9 cellular contexts compared by ENCODE assay signal in the genomic region with DNA sequence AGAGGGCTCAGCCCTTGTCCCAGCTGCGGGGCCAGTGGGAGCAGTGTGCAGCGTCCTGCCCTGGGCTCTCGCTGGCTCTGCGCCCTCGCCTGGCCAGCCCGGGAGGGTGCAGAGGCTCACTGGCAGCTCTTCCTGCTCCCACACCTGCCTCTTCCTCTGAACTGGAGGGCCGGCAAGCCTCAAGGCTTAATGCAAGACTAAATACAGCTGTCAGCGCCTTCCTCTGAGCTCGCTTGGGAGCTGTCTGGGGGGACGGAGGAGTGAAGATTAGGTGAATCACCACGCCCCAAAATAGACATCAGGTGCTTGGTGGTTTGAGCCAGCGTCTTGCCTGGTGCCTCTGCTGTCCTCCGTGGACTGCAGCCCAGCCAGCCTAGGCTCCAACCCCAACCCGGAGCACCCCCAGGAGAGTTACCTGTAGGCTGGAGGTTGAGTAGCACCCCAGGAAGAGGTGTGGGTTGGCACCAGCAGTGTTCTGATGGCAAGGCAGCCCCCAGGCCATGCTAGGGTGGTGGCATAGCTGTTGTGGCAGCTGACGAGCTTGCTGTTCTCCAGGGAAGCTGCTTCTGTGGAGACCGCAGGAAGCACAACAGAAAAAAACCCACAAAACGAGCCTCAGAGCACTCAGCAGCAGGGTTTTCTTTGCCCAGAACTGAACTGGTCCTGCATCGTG. TPM values are rescaled to one million over a fixed set of nuclear protein-coding genes. Genes with fewer than 3 reads are reported as not detected.
DNase-seq lines count a peak whose midpoint lies in the region; ATAC-seq and TF ChIP-seq lines count a peak whose summit lies in the region.
"Had no signal": no experiment of that assay in that cellular context is flagged by ENCODE, and none has a peak within 500 bp of the region (broad histone marks: within the 10 kb centered on the region; RNA-seq: fewer than 3 reads in every experiment).

No MANE protein-coding gene starts in this region.

- no peak overlapping the region for H3K4me3 Mint-ChIP-seq in Calu3 (ENCODE audit: low read depth, unreplicated experiment)
- H3K4me3 Mint-ChIP-seq in activated T-cell treated with anti-CD3 and anti-CD28 coated beads, Interleukin-2, amount 50 U/mL, for 24 hours = peak overlapping the region; percentile 44

- POLR2A ChIA-PET in OCI-LY7 (lab: Charles Lee) = interaction anchor here (0.7 to 2.4 kb wide), 12 partner anchors 10 to 275 kb away, joined by 3 to 14 read pairs (median 3); partner anchors contain the start of gene ZBTB21

- H3K9me3 ChIP-seq in OCI-LY7 (ENCODE audit: low read length) (no peaks in the 10 kb centered on the region), upper lobe of right lung (no peaks in the 10 kb centered on the region)

- peaks cover 12% of the 10 kb centered on the region for H3K27me3 Mint-ChIP-seq in Calu3 (ENCODE audit: unreplicated experiment)
- no peaks in the 10 kb centered on the region for H3K27me3 Mint-ChIP-seq in activated T-cell treated with anti-CD3 and anti-CD28 coated beads, Interleukin-2, amount 50 U/mL, for 24 hours

- CTCF ChIA-PET in Calu3 (lab: Charles Lee) (interaction anchor here (0.6 to 2.0 kb wide), 5 partner anchors 10 to 35 kb away, joined by 3 to 8 read pairs (median 3); no protein-coding TSS in a partner anchor), OCI-LY7 (lab: Charles Lee; ENCODE audit: unreplicated experiment) (interaction anchor here (0.6 to 2.3 kb wide), 11 partner anchors 10 to 233 kb away, joined by 3 to 21 read pairs (median 3); no protein-coding TSS in a partner anchor)

- TF ChIP-seq CTCF in Calu3 (IDR thresholded peaks at IDR 0.05; ENCODE audit: unreplicated experiment) (no peak), OCI-LY7 (conservative IDR thresholded peaks at IDR 0.05; ENCODE audit: low read length) (peak; percentile 89), fibroblast of pulmonary artery (IDR thresholded peaks at IDR 0.05; ENCODE audit: low read length, missing control alignments) (peak; percentile 82), upper lobe of right lung (IDR thresholded peaks at IDR 0.05) (peak; percentile 80)

- H3K36me3 ChIP-seq in OCI-LY7 (ENCODE audit: insufficient read depth, low read length) (no peaks in the 10 kb centered on the region), upper lobe of right lung (no peaks in the 10 kb centered on the region)

- H3K27me3 ChIP-seq in upper lobe of right lung = no peaks in the 10 kb centered on the region

- DNase-seq in Calu3 = peak; percentile 57
- peak; percentile 68 for DNase-seq in HT1080 (ENCODE audit: low read depth)
- DNase-seq in OCI-LY7 (ENCODE audit: low spot score) = peak; percentile 98
- DNase-seq in activated T-cell treated with anti-CD3 and anti-CD28 coated beads, Interleukin-2, amount 50 U/mL, for 24 hours = peak; percentile 82
- peak; percentile 62 for DNase-seq in fibroblast of pulmonary artery (ENCODE audit: low read depth)
- peak; percentile 24 to 92 (median 60) for DNase-seq in posterior cingulate gyrus
- peak; percentile 88 for DNase-seq in upper lobe of right lung

- no peaks in the 10 kb centered on the region for H3K36me3 Mint-ChIP-seq in Calu3 (ENCODE audit: insufficient read depth, unreplicated experiment)
- no peaks in the 10 kb centered on the region for H3K36me3 Mint-ChIP-seq in activated T-cell treated with anti-CD3 and anti-CD28 coated beads, Interleukin-2, amount 50 U/mL, for 24 hours (ENCODE audit: low read depth)

- intact Hi-C loops in Calu3 (cut with micrococcal nuclease; ENCODE audit: unreplicated experiment) (no loop called here), OCI-LY7 (cut with micrococcal nuclease; ENCODE audit: unreplicated experiment) (loop anchor here (1.0 kb wide), 3 partner anchors 42 to 99 kb away; no protein-coding TSS in a partner anchor), posterior cingulate gyrus (cut with DNase I) (no loop called here), upper lobe of right lung (cut with DNase I) (loop anchor here (10.0 kb wide), 1 partner anchor 293 kb away; no protein-coding TSS in a partner anchor)

- no peaks in the 10 kb centered on the region for H3K79me2 ChIP-seq in OCI-LY7 (ENCODE audit: insufficient read depth, low read depth, low read length)

- H3K27ac ChIP-seq in OCI-LY7 (ENCODE audit: low read depth, low read length, poor library complexity, severe bottlenecking) (peak overlapping the region; percentile 89), upper lobe of right lung (no peak overlapping the region)

- peak overlapping the region; percentile 22; the same call in 1 of the 2 replicates for H2AFZ ChIP-seq in OCI-LY7 (ENCODE audit: low read length)

- H3K4me1 ChIP-seq in OCI-LY7 (ENCODE audit: insufficient read depth, low read length, poor library complexity, severe bottlenecking) = peaks cover 38% of the 10 kb centered on the region
- peaks cover 9% of the 10 kb centered on the region for H3K4me1 ChIP-seq in upper lobe of right lung

- no peaks in the 10 kb centered on the region for H3K4me1 Mint-ChIP-seq in Calu3 (ENCODE audit: low read depth, unreplicated experiment)
- H3K4me1 Mint-ChIP-seq in activated T-cell treated with anti-CD3 and anti-CD28 coated beads, Interleukin-2, amount 50 U/mL, for 24 hours (ENCODE audit: low read depth) = peaks cover 9% of the 10 kb centered on the region

- no peaks in the 10 kb centered on the region for H3K9me3 Mint-ChIP-seq in Calu3 (ENCODE audit: low read depth, unreplicated experiment)
- H3K9me3 Mint-ChIP-seq in activated T-cell treated with anti-CD3 and anti-CD28 coated beads, Interleukin-2, amount 50 U/mL, for 24 hours = no peaks in the 10 kb centered on the region

- H3K27ac Mint-ChIP-seq in Calu3 (ENCODE audit: unreplicated experiment) = no peak overlapping the region
- no peak overlapping the region for H3K27ac Mint-ChIP-seq in activated T-cell treated with anti-CD3 and anti-CD28 coated beads, Interleukin-2, amount 50 U/mL, for 24 hours

- BruUV-seq in Calu3 (replicated peaks; lab: Mats Ljungman, UMichigan) = no TSS peak
- BruUV-seq in OCI-LY7 (replicated peaks; lab: Mats Ljungman, UMichigan) = no TSS peak

- peak overlapping the region; percentile 73 for H3K4me2 ChIP-seq in OCI-LY7 (ENCODE audit: low read length)

- no peaks in the 10 kb centered on the region for H3K9me2 ChIP-seq in OCI-LY7 (ENCODE audit: insufficient read depth, low read length)

- peak overlapping the region; percentile 55 for H3K4me3 ChIP-seq in OCI-LY7 (ENCODE audit: low read depth, low read length, poor library complexity, severe bottlenecking)
- H3K4me3 ChIP-seq in fibroblast of pulmonary artery (replicated peaks; ENCODE audit: low read depth, low read length) = no peak overlapping the region
- H3K4me3 ChIP-seq in upper lobe of right lung = peak overlapping the region; percentile 1

- no peaks in the 10 kb centered on the region for H4K20me1 ChIP-seq in OCI-LY7 (ENCODE audit: insufficient read depth, low read length)

- ATAC-seq in GM21381 (IDR thresholded peaks at IDR 0.05; ENCODE audit: unreplicated experiment) (peak; percentile 87), upper lobe of right lung (peak; percentile 95)

RNA-seq across cellular contexts. Expression of gene UMODL1, which starts 36.9 kb away (rescaled TPM):
- 0.22 TPM in 1 of 2 replicates, not detected in the other for total RNA-seq in Calu3 (2022)
- not detected in 2 replicates for total RNA-seq in HT1080 (2014; rRNA removed; shearing (Covaris generic))
- not detected in 2 replicates for polyA plus RNA-seq in HT1080 (2015; cell fraction: cytosol; rRNA removed)
- polyA plus RNA-seq in HT1080 (2015; cell fraction: nucleus; rRNA removed) = not detected in 2 replicates
- total RNA-seq in OCI-LY7 (2014; rRNA removed; shearing (Covaris generic)) = 6.6 and 12.3 TPM in 2 replicates
- 7.4 and 10.0 TPM in 2 replicates for total RNA-seq in OCI-LY7 (2022)
- 0.49 TPM for total RNA-seq in upper lobe of right lung
- total RNA-seq: activated CD8-positive, alpha-beta memory T cell treated with anti-CD3 and anti-CD28 coated beads for 36 hours had no signal

Comparison
In these comparisons a context has a peak if more than half of its experiments do, and no peak if none do; other contexts are left out.
1. intact Hi-C loops: an anchor here in OCI-LY7 (1.0 kb wide) and upper lobe of right lung (10.0 kb wide); none called in Calu3 and posterior cingulate gyrus.